In the genomic region with DNA sequence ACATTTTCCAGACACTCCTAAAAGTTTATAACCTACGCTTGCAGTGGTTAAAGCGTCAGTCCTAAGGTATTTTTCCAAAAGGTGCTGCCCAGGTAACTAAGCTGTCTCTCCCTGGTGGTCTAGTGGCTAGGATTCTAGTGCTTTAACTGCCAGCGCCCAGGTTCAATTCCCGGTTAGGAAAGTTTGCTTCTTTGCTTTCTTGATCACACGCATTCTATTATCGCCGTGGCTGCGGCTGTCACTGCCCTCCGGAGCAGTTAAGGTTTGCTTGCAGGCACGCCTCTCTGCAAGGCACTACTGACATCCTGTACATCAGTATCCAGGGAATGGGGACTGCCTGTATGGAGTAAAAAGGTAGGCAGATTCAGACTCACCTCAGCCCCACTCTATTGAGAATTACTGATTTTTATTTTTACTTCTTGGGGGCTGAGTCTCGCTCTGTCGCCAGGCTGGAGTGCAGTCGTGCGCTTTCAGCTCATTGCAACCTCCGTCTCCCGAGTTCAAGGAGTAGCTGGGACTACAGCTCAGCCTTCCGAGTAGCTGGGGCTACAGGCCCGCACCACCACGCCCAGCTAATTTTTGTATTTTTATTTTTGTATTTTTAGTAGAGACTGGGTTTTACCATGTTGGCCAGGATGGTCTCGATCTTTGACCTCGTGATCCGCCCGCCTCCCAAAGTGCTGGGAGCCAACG, we compare ENCODE assay signal across 14 cellular contexts. TPM values are rescaled to one million over a fixed set of nuclear protein-coding genes. Genes with fewer than 3 reads are reported as not detected.
DNase-seq lines count a peak whose midpoint lies in the region; ATAC-seq and TF ChIP-seq lines count a peak whose summit lies in the region.
"Had no signal": no experiment of that assay in that cellular context is flagged by ENCODE, and none has a peak within 500 bp of the region (broad histone marks: within the 10 kb centered on the region; RNA-seq: fewer than 3 reads in every experiment).

No MANE protein-coding gene starts in this region.

- BruUV-seq in A673 (replicated peaks; lab: Mats Ljungman, UMichigan) (no TSS peak), Panc1 (replicated peaks; lab: Mats Ljungman, UMichigan) (no TSS peak)

- no peaks in the 10 kb centered on the region for H3K9me3 ChIP-seq in A673 (ENCODE audit: low read depth, low read length, poor library complexity, severe bottlenecking)
- no peaks in the 10 kb centered on the region for H3K9me3 ChIP-seq in HEK293 (ENCODE audit: control insufficient read depth, insufficient read depth, low read depth, low read length)
- no peaks in the 10 kb centered on the region for H3K9me3 ChIP-seq in Panc1 (ENCODE audit: control insufficient read depth, insufficient read depth, low read depth, low read length)
- no peaks in the 10 kb centered on the region for H3K9me3 ChIP-seq in iPS-15b (ENCODE audit: control insufficient read depth, insufficient read depth, low read length)
- H3K9me3 ChIP-seq: BLaER1 had no signal

- H3K4me3 ChIP-seq in A673 (ENCODE audit: low read depth, low read length, poor library complexity, severe bottlenecking) (no peak overlapping the region), HEK293 (ENCODE audit: low read depth, low read length) (no peak overlapping the region), Panc1 (ENCODE audit: low read depth in 2 of 2, low read length in 2 of 2) (peak overlapping the region; percentile 45 to 63), iPS-15b (ENCODE audit: low read depth, low read length) (peak overlapping the region; percentile 58)

- peaks cover 16% of the 10 kb centered on the region for H3K4me1 Mint-ChIP-seq in activated CD4-positive, alpha-beta memory T cell treated with anti-CD3 and anti-CD28 coated beads for 36 hours (ENCODE audit: low read depth)

- in situ Hi-C loops in Panc1 (cut with HindIII; ENCODE audit: low pct_unique_long_range_greater_than_20kb, low sequenced_read_pairs): no loop called here

- ATAC-seq in Panc1 (peak; percentile 59), GM19452 (IDR thresholded peaks at IDR 0.05; ENCODE audit: unreplicated experiment) (no peak), HG03439 (IDR thresholded peaks at IDR 0.05; ENCODE audit: unreplicated experiment) (no peak)

- peaks cover 6% of the 10 kb centered on the region for H3K36me3 Mint-ChIP-seq in activated CD4-positive, alpha-beta memory T cell treated with anti-CD3 and anti-CD28 coated beads for 36 hours

- no peaks in the 10 kb centered on the region for H3K9me3 Mint-ChIP-seq in activated CD4-positive, alpha-beta memory T cell treated with anti-CD3 and anti-CD28 coated beads for 36 hours
- H3K9me3 Mint-ChIP-seq: T-helper 1 cell treated with Interleukin-12 subunit alpha and Interleukin-12 subunit beta and Interleukin-4 antibody, amounts not matched to agents 30 μg/mL and 1 μg/mL, for 36 hours had no signal

- TF ChIP-seq CTCF in A673 (conservative IDR thresholded peaks at IDR 0.05; ENCODE audit: low read depth, low read length) (no peak), HEK293 (tag by site-specific recombination; IDR thresholded peaks at IDR 0.05) (no peak), Panc1 (IDR thresholded peaks at IDR 0.05) (no peak)

- no peaks in the 10 kb centered on the region for H3K27me3 ChIP-seq in A673 (replicated peaks; ENCODE audit: insufficient read depth, low read depth, low read length, poor library complexity)
- H3K27me3 ChIP-seq in Panc1 (ENCODE audit: control insufficient read depth, insufficient read depth, low read length): no peaks in the 10 kb centered on the region
- peaks cover 5% of the 10 kb centered on the region for H3K27me3 ChIP-seq in iPS-15b (ENCODE audit: control insufficient read depth, insufficient read depth, low read length)
- H3K27me3 ChIP-seq: BLaER1 had no signal

- no peak overlapping the region for H3K4me3 Mint-ChIP-seq in activated CD4-positive, alpha-beta memory T cell treated with anti-CD3 and anti-CD28 coated beads for 36 hours

- intact Hi-C loops in A673 (cut with micrococcal nuclease; ENCODE audit: unreplicated experiment): no loop called here
- intact Hi-C loops in Panc1 (cut with micrococcal nuclease; ENCODE audit: unreplicated experiment): no loop called here
- intact Hi-C loops in activated CD4-positive, alpha-beta memory T cell treated with anti-CD3 and anti-CD28 coated beads for 36 hours (cut with micrococcal nuclease): no loop called here

- H3K4me1 ChIP-seq in A673 (ENCODE audit: insufficient read depth, low read length, poor library complexity, severe bottlenecking) (peaks cover 5% of the 10 kb centered on the region), HEK293 (ENCODE audit: control insufficient read depth, insufficient read depth, low read length) (no peaks in the 10 kb centered on the region), Panc1 (ENCODE audit: control insufficient read depth, insufficient read depth, low read length) (peaks cover 34% of the 10 kb centered on the region), iPS-15b (ENCODE audit: control insufficient read depth, insufficient read depth, low read length) (no peaks in the 10 kb centered on the region)

- CTCF ChIA-PET in A673 (lab: Charles Lee) (interaction anchor here (0.5 kb wide), 1 partner anchor 619 kb away, joined by 8 read pairs; no protein-coding TSS in a partner anchor), HEK293 (lab: Yijun Ruan, JAX) (interaction anchor here (1.1 kb wide), 1 partner anchor 13 kb away, joined by 3 read pairs; no protein-coding TSS in a partner anchor), Panc1 (lab: Charles Lee) (interaction anchor here (0.6 kb wide), 1 partner anchor 46 kb away, joined by 3 read pairs; no protein-coding TSS in a partner anchor)
- CTCF ChIA-PET in activated CD4-positive, alpha-beta memory T cell treated with anti-CD3 and anti-CD28 coated beads for 36 hours (lab: Charles Lee): interaction anchor here (1.8 kb wide), 1 partner anchor 8 kb away, joined by 5 read pairs; no protein-coding TSS in a partner anchor

- H3K36me3 ChIP-seq in A673 (ENCODE audit: insufficient read depth, low read length, poor library complexity, severe bottlenecking): no peaks in the 10 kb centered on the region
- H3K36me3 ChIP-seq in HEK293 (ENCODE audit: control insufficient read depth in 2 of 2, insufficient read depth in 1 of 2, low read length in 2 of 2): no peaks in the 10 kb centered on the region
- H3K36me3 ChIP-seq in Panc1 (ENCODE audit: control insufficient read depth, insufficient read depth, low read length): no peaks in the 10 kb centered on the region
- no peaks in the 10 kb centered on the region for H3K36me3 ChIP-seq in iPS-15b (ENCODE audit: control insufficient read depth, insufficient read depth, low read length)
- H3K36me3 ChIP-seq: BLaER1 had no signal

- no peak overlapping the region for H3K27ac Mint-ChIP-seq in activated CD4-positive, alpha-beta memory T cell treated with anti-CD3 and anti-CD28 coated beads for 36 hours

- POLR2A ChIA-PET in A673 (lab: Charles Lee; ENCODE audit: low non-redundant PET) (no interaction called here), HEK293 (lab: Yijun Ruan, JAX) (no interaction called here), Panc1 (lab: Charles Lee) (interaction anchor here (0.5 kb wide), 1 partner anchor 35 kb away, joined by 3 read pairs; no protein-coding TSS in a partner anchor)
- POLR2A ChIA-PET in activated CD4-positive, alpha-beta memory T cell treated with anti-CD3 and anti-CD28 coated beads for 36 hours (lab: Charles Lee): no interaction called here

- DNase-seq in A673 (ENCODE audit: low spot score): peak; percentile 26
- no peak for DNase-seq in Panc1 (ENCODE audit: low read depth, low spot score)
- DNase-seq in inferior parietal cortex (ENCODE audit: extremely low spot score): no peak
- DNase-seq in activated CD4-positive, alpha-beta memory T cell treated with anti-CD3 and anti-CD28 coated beads for 36 hours: no peak
- DNase-seq: NCI-H524 treated with DMSO at 0.1 percent for 48 hours had no signal

- H3K27ac ChIP-seq in A673 (ENCODE audit: low read depth, low read length, poor library complexity, severe bottlenecking) (no peak overlapping the region), HEK293 (ENCODE audit: extremely low read depth, low read depth, low read length) (no peak overlapping the region), Panc1 (ENCODE audit: low read length) (peak overlapping the region; percentile 79)
- H3K27ac ChIP-seq: BLaER1 had no signal

- H3K27me3 Mint-ChIP-seq in activated CD4-positive, alpha-beta memory T cell treated with anti-CD3 and anti-CD28 coated beads for 36 hours: peaks cover 5% of the 10 kb centered on the region

- H3K9ac ChIP-seq in iPS-15b (ENCODE audit: low read depth, low read length): no peak overlapping the region
- H3K9ac ChIP-seq: BLaER1 had no signal

TF ChIP-seq in HEK293, 187 proteins besides CTCF, POLR2A, EP300 and RAD21 (continues in another document):
- TF ChIP-seq KLF16 (tag by site-specific recombination; IDR thresholded peaks at IDR 0.05) (no peak), ZNF221 (tag by site-specific recombination; IDR thresholded peaks at IDR 0.05; ENCODE audit: borderline replicate concordance) (no peak), ZNF138 (tag by site-specific recombination; IDR thresholded peaks at IDR 0.05; ENCODE audit: borderline replicate concordance) (no peak), ZFP69B (tag by site-specific recombination; IDR thresholded peaks at IDR 0.05) (no peak), ZNF121 (tag by site-specific recombination; IDR thresholded peaks at IDR 0.05) (no peak), ZNF335 (tag by site-specific recombination; conservative IDR thresholded peaks at IDR 0.05) (peak; percentile 66), ZNF354C (tag by site-specific recombination; IDR thresholded peaks at IDR 0.05; ENCODE audit: borderline replicate concordance, low read depth) (no peak), ZNF843 (tag by site-specific recombination; IDR thresholded peaks at IDR 0.05) (no peak), ZNF514 (tag by site-specific recombination; IDR thresholded peaks at IDR 0.05) (no peak), ZNF16 (tag by site-specific recombination; IDR thresholded peaks at IDR 0.05; ENCODE audit: low read depth) (no peak)

RNA-seq across cellular contexts. Expression of gene CFAP126, which starts 53.2 kb away (rescaled TPM):
- not detected in 2 replicates for total RNA-seq in A673 (2021)
- not detected for total RNA-seq in Panc1 (2021; ENCODE audit: unreplicated experiment)
- 1.1 TPM for polyA plus RNA-seq in Panc1 (2012; ENCODE audit: insufficient read length)
- under 1 TPM in 1 of 2 experiments, not detected in 1; 0.29 TPM for total RNA-seq in activated CD4-positive, alpha-beta memory T cell treated with anti-CD3 and anti-CD28 coated beads for 36 hours
- total RNA-seq: aorta, endothelial cell of umbilical vein, skeletal muscle tissue had no signal
- polyA plus RNA-seq: aorta, endothelial cell of umbilical vein had no signal

Comparison
In these comparisons a context has a peak if more than half of its experiments do, and no peak if none do; other contexts are left out.
1. H3K4me3 ChIP-seq: peak in Panc1 (2 of 2) and iPS-15b (single experiment); none in A673 (single experiment) and HEK293 (single experiment).